ENCODE assay signal across 9 cellular contexts in genomic region chr14:20632448-20632830, GRCh38. TPM values are rescaled to one million over a fixed set of nuclear protein-coding genes. Genes with fewer than 3 reads are reported as not detected.
DNase-seq lines count a peak whose midpoint lies in the region; ATAC-seq and TF ChIP-seq lines count a peak whose summit lies in the region.
"Had no signal": no experiment of that assay in that cellular context is flagged by ENCODE, and none has a peak within 500 bp of the region (broad histone marks: within the 10 kb centered on the region; RNA-seq: fewer than 3 reads in every experiment).

No MANE protein-coding gene starts in this region.

- H3K27ac Mint-ChIP-seq in Calu3 (ENCODE audit: unreplicated experiment) = peak overlapping the region; percentile 95

- no peaks in the 10 kb centered on the region for H3K9me3 Mint-ChIP-seq in Calu3 (ENCODE audit: low read depth, unreplicated experiment)

- WGBS in prostate gland = 3% methylated on average over 19 of the region's 19 CpGs

- peaks cover 21% of the 10 kb centered on the region for H3K4me1 Mint-ChIP-seq in Calu3 (ENCODE audit: low read depth, unreplicated experiment)

- H3K36me3 ChIP-seq in Peyer's patch = no peaks in the 10 kb centered on the region
- no peaks in the 10 kb centered on the region for H3K36me3 ChIP-seq in fibroblast of lung (ENCODE audit: control insufficient read depth, insufficient read depth, low read length)
- no peaks in the 10 kb centered on the region for H3K36me3 ChIP-seq in prostate gland

- peak overlapping the region; percentile 99 for H3K4me2 ChIP-seq in fibroblast of lung (ENCODE audit: extremely low read depth, insufficient read depth, low read length)

- H3K4me3 Mint-ChIP-seq in Calu3 (ENCODE audit: low read depth, unreplicated experiment) = peak overlapping the region; percentile 67

- H3K79me2 ChIP-seq in fibroblast of lung (ENCODE audit: control insufficient read depth, insufficient read depth, low read length) = no peaks in the 10 kb centered on the region

- no peaks in the 10 kb centered on the region for H4K20me1 ChIP-seq in fibroblast of lung (ENCODE audit: control insufficient read depth, extremely low read depth, insufficient read depth, low read length)

- H3K27ac ChIP-seq in Peyer's patch (no peak overlapping the region), fibroblast of lung (ENCODE audit: insufficient read depth, low read length) (no peak overlapping the region), skin epidermis (no peak overlapping the region), prostate gland (no peak overlapping the region)

- H2AFZ ChIP-seq in fibroblast of lung (ENCODE audit: low read length) = no peak overlapping the region

- H3K9me3 ChIP-seq in Peyer's patch (no peaks in the 10 kb centered on the region), fibroblast of lung (ENCODE audit: control insufficient read depth, insufficient read depth, low read depth, low read length) (no peaks in the 10 kb centered on the region), prostate gland (no peaks in the 10 kb centered on the region)

- no TSS peak for BruUV-seq in Calu3 (replicated peaks; lab: Mats Ljungman, UMichigan)

- DNase-seq in Calu3 (peak; percentile 14), Peyer's patch (no peak), fibroblast of lung (ENCODE audit: low read depth in 2 of 2) (no peak), epidermal melanocyte (ENCODE audit: insufficient read length, low spot score) (no peak), prostate gland (ENCODE audit: low spot score) (no peak)

- H3K36me3 Mint-ChIP-seq in Calu3 (ENCODE audit: insufficient read depth, unreplicated experiment) = peaks cover 32% of the 10 kb centered on the region

- no peak overlapping the region for H3K9ac ChIP-seq in fibroblast of lung (ENCODE audit: insufficient read depth, low read length)

- TF ChIP-seq POLR2A in Peyer's patch (IDR thresholded peaks at IDR 0.05) (no peak), prostate gland (IDR thresholded peaks at IDR 0.05) (no peak)

- intact Hi-C loops in Calu3 (cut with micrococcal nuclease; ENCODE audit: unreplicated experiment) = loop anchor here (1.0 to 2.0 kb wide), 2 partner anchors 19 to 50 kb away; no protein-coding TSS in a partner anchor
- intact Hi-C loops in prostate gland (cut with DNase I) = loop anchor here (5.0 kb wide), 1 partner anchor 50 kb away; the partner anchor contains the start of gene RNASE4

- TF ChIP-seq CTCF in Calu3 (IDR thresholded peaks at IDR 0.05; ENCODE audit: unreplicated experiment) (no peak), Peyer's patch (IDR thresholded peaks at IDR 0.05) (no peak), fibroblast of lung (conservative IDR thresholded peaks at IDR 0.05 in 1 of 2, IDR thresholded peaks at IDR 0.05 in 1 of 2; ENCODE audit: low read depth in 1 of 2, low read length in 2 of 2) (no peak), prostate gland (IDR thresholded peaks at IDR 0.05) (no peak)

- peak overlapping the region; percentile 20 to 46 (median 38) for H3K4me3 ChIP-seq in Peyer's patch
- peak overlapping the region; percentile 37 to 64 (median 47) for H3K4me3 ChIP-seq in fibroblast of lung (replicated peaks in 1 of 4; ENCODE audit: control extremely low read depth in 1 of 4, insufficient read depth in 1 of 4, low read depth in 3 of 4, low read length in 4 of 4)
- H3K4me3 ChIP-seq in skin epidermis = peak overlapping the region in 6 of 7 experiments; percentile 1 to 24 (median 10)
- H3K4me3 ChIP-seq in prostate gland = peak overlapping the region in 1 of 2 donors; percentile 15

- H3K27me3 ChIP-seq in Peyer's patch (no peaks in the 10 kb centered on the region), fibroblast of lung (ENCODE audit: control insufficient read depth, insufficient read depth, low read length) (peaks cover 5% of the 10 kb centered on the region), prostate gland (replicated peaks; ENCODE audit: insufficient read depth) (no peaks in the 10 kb centered on the region)

- CTCF ChIA-PET in Calu3 (lab: Charles Lee) = interaction anchor here (0.8 to 1.3 kb wide), 2 partner anchors 19 to 50 kb away, joined by 3 to 7 read pairs; no protein-coding TSS in a partner anchor

- ATAC-seq in GM21529 (IDR thresholded peaks at IDR 0.05; ENCODE audit: unreplicated experiment) (peak; percentile 26), HG02588 (IDR thresholded peaks at IDR 0.05; ENCODE audit: unreplicated experiment) (no peak)

- H3K4me1 ChIP-seq in Peyer's patch (peaks cover 0 to 22% (median 9%) of the 10 kb centered on the region in 4 donors), fibroblast of lung (ENCODE audit: control insufficient read depth, extremely low read depth, insufficient read depth, low read length) (peaks cover 2% of the 10 kb centered on the region), prostate gland (replicated peaks) (peaks cover 5% of the 10 kb centered on the region)

- peaks cover 16% of the 10 kb centered on the region for H3K27me3 Mint-ChIP-seq in Calu3 (ENCODE audit: unreplicated experiment)

RNA-seq across cellular contexts. Expression of gene OR6S1, which starts 9.1 kb away (rescaled TPM):
- total RNA-seq in Calu3 (2022) (not detected in 2 replicates), Peyer's patch (not detected), fibroblast of lung (not detected in 2 replicates), prostate gland (not detected)
- polyA plus RNA-seq in fibroblast of lung = not detected in 2 replicates
- polyA plus RNA-seq in fibroblast of lung (2012) = not detected in 2 replicates
- not detected in 2 replicates for polyA minus RNA-seq in fibroblast of lung (ENCODE audit: low replicate concordance)
- total RNA-seq: lung microvascular endothelial cell had no signal

RNA-seq across cellular contexts. Expression of gene RNASE12, which starts 41.3 kb away (rescaled TPM):
- not detected in 2 replicates for total RNA-seq in Calu3 (2022)
- not detected for total RNA-seq in Peyer's patch
- total RNA-seq in fibroblast of lung = not detected in 2 replicates
- polyA plus RNA-seq in fibroblast of lung = not detected in 2 replicates
- polyA plus RNA-seq in fibroblast of lung (2012) = not detected in 2 replicates
- polyA minus RNA-seq in fibroblast of lung (ENCODE audit: low replicate concordance) = not detected in 2 replicates
- not detected for total RNA-seq in prostate gland
- total RNA-seq: lung microvascular endothelial cell had no signal

RNA-seq across cellular contexts. Expression of gene RNASE11, which starts 44.6 kb away (rescaled TPM):
- total RNA-seq in Calu3 (2022) (not detected in 2 replicates), Peyer's patch (not detected), fibroblast of lung (not detected in 2 replicates), prostate gland (1 to 10 TPM in 1 of 2 donors, not detected in 1; 1.0 TPM)
- polyA plus RNA-seq in fibroblast of lung = not detected in 2 replicates
- polyA plus RNA-seq in fibroblast of lung (2012) = not detected in 2 replicates
- polyA minus RNA-seq in fibroblast of lung (ENCODE audit: low replicate concordance) = not detected in 2 replicates
- total RNA-seq: lung microvascular endothelial cell had no signal

RNA-seq across cellular contexts. Expression of gene RNASE4, which starts 51.9 kb away (rescaled TPM):
- 5.3 and 7.3 TPM in 2 replicates for total RNA-seq in Calu3 (2022)
- total RNA-seq in Peyer's patch = 10 to 100 TPM in 3 of 4 donors, 1 to 10 TPM in 1; 5.8 to 51.7 (median 33.6) TPM
- 20.0 and 22.1 TPM in 2 replicates for total RNA-seq in fibroblast of lung
- 25.0 and 43.9 TPM in 2 replicates for polyA plus RNA-seq in fibroblast of lung
- 8.7 and 18.7 TPM in 2 replicates for polyA plus RNA-seq in fibroblast of lung (2012)
- 5.1 and 21.8 TPM in 2 replicates for polyA minus RNA-seq in fibroblast of lung (ENCODE audit: low replicate concordance)
- total RNA-seq in prostate gland = 100 to 1,000 TPM in 1 of 2 donors, 10 to 100 TPM in 1; 71.6 to 150 TPM

RNA-seq across cellular contexts. Expression of gene ANG, which starts 56.1 kb away (rescaled TPM):
- total RNA-seq in Calu3 (2022) (4.0 and 4.4 TPM in 2 replicates), Peyer's patch (10 to 100 TPM; 19.6 to 22.3 (median 20.0) TPM), fibroblast of lung (5.1 and 6.4 TPM in 2 replicates), prostate gland (10 to 100 TPM; 58.6 to 78.2 TPM)
- 3.9 and 7.3 TPM in 2 replicates for polyA plus RNA-seq in fibroblast of lung
- 4.8 and 8.2 TPM in 2 replicates for polyA plus RNA-seq in fibroblast of lung (2012)
- 6.6 and 7.2 TPM in 2 replicates for polyA minus RNA-seq in fibroblast of lung (ENCODE audit: low replicate concordance)
